Comparison of ENCODE assay signal across 8 cellular contexts in the genomic region with DNA sequence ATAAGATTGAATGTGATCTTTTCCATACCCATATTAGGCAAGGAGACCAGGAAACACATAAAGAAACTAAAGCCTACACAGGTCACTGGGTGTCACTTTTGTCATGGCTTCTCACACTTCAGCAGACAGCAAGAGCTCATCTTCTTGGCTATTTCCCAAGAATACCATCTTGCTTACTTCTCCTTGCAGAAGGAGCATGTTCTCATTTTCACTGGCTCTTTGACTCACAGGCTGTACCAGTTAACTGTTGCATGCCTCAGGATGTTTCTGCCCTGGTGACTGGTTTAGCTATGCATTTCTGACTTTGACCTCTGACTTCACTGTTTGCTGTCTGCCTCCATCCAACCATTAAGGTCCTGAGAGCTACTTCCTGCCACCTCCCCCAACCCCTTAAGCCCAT. TPM values are rescaled to one million over a fixed set of nuclear protein-coding genes. Genes with fewer than 3 reads are reported as not detected.
DNase-seq lines count a peak whose midpoint lies in the region; ATAC-seq and TF ChIP-seq lines count a peak whose summit lies in the region.

No MANE protein-coding gene starts in this region.

- peaks cover 1% of the 10 kb centered on the region for H3K27me3 Mint-ChIP-seq in IgD-negative memory B cell

- H3K4me2 ChIP-seq in BLaER1 treated with 17β-estradiol and CSF1 and Interleukin-3, amounts not matched to agents 10 nM and 100 nM, result peak overlapping the region; percentile 31 to 94 (median 79)

- peaks cover 24 to 44% (median 31%) of the 10 kb centered on the region in 3 donors for H3K4me1 Mint-ChIP-seq in IgD-negative memory B cell

- no peak overlapping the region for H3K4me3 ChIP-seq in BLaER1 treated with 17β-estradiol and CSF1 and Interleukin-3, amounts not matched to agents 10 nM and 100 nM
- no peak overlapping the region for H3K4me3 ChIP-seq in brain microvascular endothelial cell (ENCODE audit: low read depth, low read length)
- no peak overlapping the region for H3K4me3 ChIP-seq in testis

- H3K36me3 ChIP-seq in BLaER1 treated with 17β-estradiol and CSF1 and Interleukin-3, amounts not matched to agents 10 nM and 100 nM, result peaks cover 0 to 8% (median 0%) of the 10 kb centered on the region in 11 experiments; a peak in 2 of 22 replicates
- H3K36me3 ChIP-seq in brain microvascular endothelial cell (replicated peaks) (no peaks in the 10 kb centered on the region), testis (ENCODE audit: low read depth, missing control alignments) (no peaks in the 10 kb centered on the region)

- peak; percentile 71 for DNase-seq in brain microvascular endothelial cell
- DNase-seq in midbrain (lab: John Stamatoyannopoulos, UW), result peak; percentile 34
- DNase-seq in hypothalamus (lab: John Stamatoyannopoulos, UW), result no peak
- DNase-seq in testis, result no peak
- no peak for DNase-seq in activated effector memory CD4-positive, alpha-beta T cell treated with anti-CD3 and anti-CD28 coated beads, Interleukin-2, amount 50 U/mL, for 16 hours

- no peaks in the 10 kb centered on the region for H4K20me1 ChIP-seq in BLaER1 treated with 17β-estradiol and CSF1 and Interleukin-3, amounts not matched to agents 10 nM and 100 nM

- peaks cover 40 to 78% (median 64%) of the 10 kb centered on the region in 10 experiments for H3K4me1 ChIP-seq in BLaER1 treated with 17β-estradiol and CSF1 and Interleukin-3, amounts not matched to agents 10 nM and 100 nM
- peaks cover 9% of the 10 kb centered on the region for H3K4me1 ChIP-seq in testis

- peak overlapping the region; percentile 76 to 97 (median 91) for H3K27ac ChIP-seq in BLaER1 treated with 17β-estradiol and CSF1 and Interleukin-3, amounts not matched to agents 10 nM and 100 nM
- H3K27ac ChIP-seq in brain microvascular endothelial cell (no peak overlapping the region), testis (no peak overlapping the region)

- intact Hi-C loops in testis (cut with DNase I; ENCODE audit: low total_unique reads), result no loop called here

- no peaks in the 10 kb centered on the region for H3K36me3 Mint-ChIP-seq in IgD-negative memory B cell

- peak; percentile 77 for ATAC-seq in GM21576 (IDR thresholded peaks at IDR 0.05; ENCODE audit: unreplicated experiment)

- no peak for TF ChIP-seq CTCF in brain microvascular endothelial cell (IDR thresholded peaks at IDR 0.05; ENCODE audit: low read depth, low read length, missing control alignments)
- no peak for TF ChIP-seq CTCF in testis (IDR thresholded peaks at IDR 0.05)

- H3K9me3 ChIP-seq in BLaER1 treated with 17β-estradiol and CSF1 and Interleukin-3, amounts not matched to agents 10 nM and 100 nM (replicated peaks in 1 of 11), result peaks cover 13 to 32% (median 18%) of the 10 kb centered on the region in 11 experiments
- H3K9me3 ChIP-seq in testis, result no peaks in the 10 kb centered on the region

- peak overlapping the region in 9 of 11 experiments; percentile 23 to 80 (median 72); a peak in 13 of 22 replicates for H3K9ac ChIP-seq in BLaER1 treated with 17β-estradiol and CSF1 and Interleukin-3, amounts not matched to agents 10 nM and 100 nM

- no peak for TF ChIP-seq POLR2A in testis (IDR thresholded peaks at IDR 0.05)

- no peak overlapping the region for H3K4me3 Mint-ChIP-seq in IgD-negative memory B cell

- H3K27me3 ChIP-seq in BLaER1 treated with 17β-estradiol and CSF1 and Interleukin-3, amounts not matched to agents 10 nM and 100 nM, result no peaks in the 10 kb centered on the region
- H3K27me3 ChIP-seq in brain microvascular endothelial cell (replicated peaks) (no peaks in the 10 kb centered on the region), testis (no peaks in the 10 kb centered on the region)

- in situ Hi-C loops in brain microvascular endothelial cell (cut with HindIII; ENCODE audit: low pct_ligation_motif_present, low sequenced_read_pairs), result no loop called here

- peaks cover 0 to 6% (median 0%) of the 10 kb centered on the region in 3 donors for H3K9me3 Mint-ChIP-seq in IgD-negative memory B cell

- peak overlapping the region in 2 of 3 donors; percentile 34 to 57 for H3K27ac Mint-ChIP-seq in IgD-negative memory B cell

RNA-seq across cellular contexts. Expression of a gene that starts 40.3 kb away (rescaled TPM):
- 2.7 TPM for polyA plus RNA-seq in IgD-negative memory B cell
- total RNA-seq in testis, result 1 to 10 TPM; 7.9 to 8.2 TPM
- 5.0 TPM for polyA plus RNA-seq in testis (ENCODE audit: insufficient read depth, low read depth, low replicate concordance)

Comparison
In these comparisons a context has a peak if more than half of its experiments do, and no peak if none do; other contexts are left out.
1. H3K27ac ChIP-seq: peak in BLaER1 treated with 17β-estradiol and CSF1 and Interleukin-3, amounts not matched to agents 10 nM and 100 nM (11 of 11); none in brain microvascular endothelial cell (single experiment) and testis (0 of 2).
2. DNase-seq: peak in brain microvascular endothelial cell (single experiment) and midbrain (single experiment); none in hypothalamus (0 of 51), testis (single experiment) and activated effector memory CD4-positive, alpha-beta T cell treated with anti-CD3 and anti-CD28 coated beads, Interleukin-2, amount 50 U/mL, for 16 hours (single experiment).